8 cellular contexts compared by ENCODE assay signal in genomic region chr5:148384389-148384756, GRCh38. TPM values are rescaled to one million over a fixed set of nuclear protein-coding genes. Genes with fewer than 3 reads are reported as not detected.
DNase-seq lines count a peak whose midpoint lies in the region; ATAC-seq, FAIRE-seq and TF ChIP-seq lines count a peak whose summit lies in the region.

No MANE protein-coding gene starts in this region.

- H3K27me3 Mint-ChIP-seq in H9 (ENCODE audit: low read depth) (no peaks in the 10 kb centered on the region), naive B cell (no peaks in the 10 kb centered on the region)

- no peak overlapping the region for H2AK5ac ChIP-seq in H9 (ENCODE audit: insufficient read length, low read length)
- H2AK5ac ChIP-seq in H1 (ENCODE audit: low read depth, low read length): peak overlapping the region; percentile 78; the same call in 1 of the 2 replicates

- H3K9me3 Mint-ChIP-seq in H9 (no peaks in the 10 kb centered on the region), naive B cell (no peaks in the 10 kb centered on the region)

- peak overlapping the region; percentile 83 for H3K18ac ChIP-seq in H9 (ENCODE audit: insufficient read length, low read depth, low read length)
- H3K18ac ChIP-seq in H1 (ENCODE audit: extremely low read depth, low read length): no peak overlapping the region

- H3K4me1 Mint-ChIP-seq in H9 (peaks cover 25 to 31% of the 10 kb centered on the region in 2 experiments), naive B cell (peaks cover 41 to 46% (median 44%) of the 10 kb centered on the region in 3 donors)

- no peak for TF ChIP-seq EP300 in H1 (IDR thresholded peaks at IDR 0.05; ENCODE audit: borderline replicate concordance in 1 of 2, low read depth in 2 of 2, low read length in 2 of 2)

- no peak for TF ChIP-seq POLR2A in H1 (IDR thresholded peaks at IDR 0.05; ENCODE audit: control extremely low read depth in 1 of 2, low read depth in 2 of 2, low read length in 2 of 2)

- peak overlapping the region; percentile 67 to 99 (median 98) for H3K27ac Mint-ChIP-seq in H9
- H3K27ac Mint-ChIP-seq in naive B cell: peak overlapping the region; percentile 94 to 99 (median 99)

- ATAC-seq in naive B cell (ENCODE audit: low read depth in 2 of 2): peak; percentile 6 to 15

- peak overlapping the region; percentile 88 to 95 for H3K4me3 Mint-ChIP-seq in H9
- peak overlapping the region; percentile 77 to 98 (median 94) for H3K4me3 Mint-ChIP-seq in naive B cell

- CTCF ChIA-PET in H1 (lab: Charles Lee; ENCODE audit: partially characterized antibody): interaction anchor here (0.9 to 3.5 kb wide), 4 partner anchors 9 to 225 kb away, joined by 3 to 14 read pairs (median 6); no protein-coding TSS in a partner anchor

- H3K56ac ChIP-seq in H9 (ENCODE audit: insufficient read length, low read depth, low read length) (no peak overlapping the region), H1 (replicated peaks; ENCODE audit: insufficient read length, low read depth, low read length) (no peak overlapping the region)

- H2BK120ac ChIP-seq in H9 (ENCODE audit: low read depth, low read length, poor library complexity, severe bottlenecking): no peak overlapping the region
- H2BK120ac ChIP-seq in H1 (replicated peaks; ENCODE audit: low read depth, low read length): no peak overlapping the region

- no peaks in the 10 kb centered on the region for H3K4me1 ChIP-seq in H9 (ENCODE audit: insufficient read depth, low read length)
- H3K4me1 ChIP-seq in H1 (replicated peaks in 1 of 4; ENCODE audit: control insufficient read depth in 3 of 4, insufficient read depth in 4 of 4, low read length in 3 of 4): peaks cover 0 to 3% (median 0%) of the 10 kb centered on the region in 4 experiments; a peak in 4 of 7 replicates

- H3K79me2 ChIP-seq in H9 (ENCODE audit: insufficient read depth, low read length): peaks cover 12% of the 10 kb centered on the region; the same call in 1 of the 2 replicates
- peaks cover 0 to 53% of the 10 kb centered on the region in 2 experiments; a peak in 2 of 4 replicates for H3K79me2 ChIP-seq in H1 (ENCODE audit: control insufficient read depth in 1 of 2, insufficient read depth in 2 of 2, low read length in 2 of 2)

- POLR2A ChIA-PET in H1 (lab: Charles Lee; ENCODE audit: partially characterized antibody): interaction anchor here (0.6 to 1.7 kb wide), 4 partner anchors 9 to 438 kb away, joined by 3 to 16 read pairs (median 10); no protein-coding TSS in a partner anchor

- H3T11ph ChIP-seq in H9 (ENCODE audit: low read length): no peak overlapping the region

- no peak overlapping the region for H2BK15ac ChIP-seq in H9 (ENCODE audit: low read depth, low read length)
- H2BK15ac ChIP-seq in H1 (ENCODE audit: low read length): no peak overlapping the region

- H3K27ac ChIP-seq in H9 (ENCODE audit: insufficient read length, low read depth, low read length) (no peak overlapping the region), H1 (ENCODE audit: low read depth, low read length) (peak overlapping the region; percentile 81)

- TF ChIP-seq CTCF in GM12864 (IDR thresholded peaks at IDR 0.05; ENCODE audit: low read depth, low read length, missing control alignments) (no peak), H9 (conservative IDR thresholded peaks at IDR 0.05) (no peak), H1 (IDR thresholded peaks at IDR 0.05; ENCODE audit: control extremely low read depth in 1 of 3, insufficient read depth in 1 of 3, low read depth in 1 of 3, low read length in 3 of 3) (no peak), GM13976 (IDR thresholded peaks at IDR 0.05; ENCODE audit: borderline replicate concordance, control extremely low read depth, extremely low read depth, insufficient read depth, missing control alignments) (no peak)

- H3K9me3 ChIP-seq in H9 (ENCODE audit: control insufficient read depth, low read depth, low read length) (no peaks in the 10 kb centered on the region), H1 (ENCODE audit: insufficient read depth in 2 of 2, low read depth in 1 of 2, low read length in 1 of 2) (no peaks in the 10 kb centered on the region)

- DNase-seq in GM12864 (ENCODE audit: low read depth) (no peak), H9 (no peak), RKO (ENCODE audit: low spot score) (peak; percentile 39), H1 (ENCODE audit: low read depth in 1 of 2, low spot score in 2 of 2) (no peak), naive B cell (no peak), NCI-H1694 treated with DMSO at 0.1 percent for 48 hours (lab: John Stamatoyannopoulos, UW) (no peak), NCI-H526 (lab: John Stamatoyannopoulos, UW) (no peak), GM13976 (ENCODE audit: low spot score) (no peak)

- H3K4me2 ChIP-seq in H9 (ENCODE audit: insufficient read depth, insufficient read length, low read length) (peak overlapping the region; percentile 87), H1 (ENCODE audit: insufficient read depth in 1 of 2, low read depth in 2 of 2, low read length in 2 of 2) (peak overlapping the region; percentile 97 to 99)

- in situ Hi-C loops in GM13976 (cut with MboI; ENCODE audit: low sequenced_read_pairs, unreplicated experiment): no loop called here

- no peak overlapping the region for H2AFZ ChIP-seq in H9 (ENCODE audit: low read length)
- H2AFZ ChIP-seq in H1 (ENCODE audit: low read length): no peak overlapping the region

- H2BK5ac ChIP-seq in H9 (ENCODE audit: insufficient read length, low read length) (no peak overlapping the region), H1 (ENCODE audit: low read depth, low read length) (peak overlapping the region; percentile 57; the same call in 1 of the 2 replicates)

- H3K4me3 ChIP-seq in GM12864 (ENCODE audit: low read depth, low read length): peak overlapping the region; percentile 68
- H3K4me3 ChIP-seq in H1 (ENCODE audit: extremely low read depth in 1 of 4, insufficient read depth in 2 of 4, low read depth in 3 of 4, low read length in 4 of 4): peak overlapping the region; percentile 86 to 93 (median 88)

- peaks cover 0 to 3% (median 0%) of the 10 kb centered on the region in 4 experiments; a peak in 1 of 8 replicates for H3K36me3 ChIP-seq in H1 (ENCODE audit: control insufficient read depth in 2 of 4, insufficient read depth in 4 of 4, low read length in 3 of 4)

- no peak for TF ChIP-seq RAD21 in H1 (IDR thresholded peaks at IDR 0.05 in 1 of 2, conservative IDR thresholded peaks at IDR 0.05 in 1 of 2; ENCODE audit: low read depth in 2 of 2, low read length in 2 of 2)

- H3K27me3 ChIP-seq in H9 (ENCODE audit: insufficient read depth, low read length) (no peaks in the 10 kb centered on the region), H1 (replicated peaks in 1 of 4; ENCODE audit: control insufficient read depth in 3 of 4, extremely low read depth in 1 of 4, insufficient read depth in 3 of 4, low read length in 3 of 4) (no peaks in the 10 kb centered on the region)

- no peak overlapping the region for H2BK12ac ChIP-seq in H9 (ENCODE audit: insufficient read length, low read depth, low read length)
- 0 out of 2 replicates have a peak overlapping the region, but pooled peaks have one; percentile 23 for H2BK12ac ChIP-seq in H1 (ENCODE audit: low read depth, low read length)

- H3K14ac ChIP-seq in H9 (ENCODE audit: insufficient read depth, low read length) (peak overlapping the region; percentile 88; the same call in 1 of the 2 replicates), H1 (ENCODE audit: insufficient read length) (no peak overlapping the region)

- no peak for FAIRE-seq in H1 (lab: Jason Lieb, UNC)

- H4K8ac ChIP-seq in H9 (replicated peaks; ENCODE audit: insufficient read length, low read depth, low read length) (no peak overlapping the region), H1 (ENCODE audit: extremely low read depth, insufficient read depth, low read length) (peak overlapping the region; percentile 16; the same call in 1 of the 2 replicates)

- peaks cover 0 to 13% (median 4%) of the 10 kb centered on the region in 3 experiments; a peak in 4 of 7 replicates for H3K36me3 Mint-ChIP-seq in H9 (ENCODE audit: insufficient read depth in 1 of 3, low read depth in 3 of 3)
- no peaks in the 10 kb centered on the region for H3K36me3 Mint-ChIP-seq in naive B cell

- H4K5ac ChIP-seq in H9 (ENCODE audit: insufficient read length, low read depth, low read length) (no peak overlapping the region), H1 (ENCODE audit: insufficient read length, low read depth, low read length) (peak overlapping the region; percentile 42)

- H4K91ac ChIP-seq in H9 (ENCODE audit: insufficient read length, low read depth, low read length): no peak overlapping the region
- no peak overlapping the region for H4K91ac ChIP-seq in H1 (replicated peaks; ENCODE audit: insufficient read length, low read length)

- H4K20me1 ChIP-seq in H9 (ENCODE audit: control insufficient read depth, insufficient read depth, insufficient read length) (no peaks in the 10 kb centered on the region), H1 (replicated peaks in 1 of 2; ENCODE audit: control insufficient read depth in 1 of 2, insufficient read depth in 2 of 2, low read length in 2 of 2) (peaks cover 0 to 5% of the 10 kb centered on the region in 2 experiments)

- WGBS in H9 (ENCODE audit: extremely low coverage, insufficient read length, low lambda C conversion rate): no CpG with 5 or more reads among the region's 7 CpGs
- 27% methylated on average over 7 of the region's 7 CpGs; no CpG with 5 or more reads in 1 of the 2 experiments for WGBS in H1 (ENCODE audit: extremely low coverage in 1 of 2, insufficient coverage in 1 of 2, insufficient read length in 1 of 2, insufficient replicate concordance in 2 of 2, low coverage in 1 of 2, low lambda C conversion rate in 2 of 2, missing lambda C conversion rate in 1 of 2), 2 experiments

- peaks cover 4% of the 10 kb centered on the region for H3K23me2 ChIP-seq in H9 (ENCODE audit: insufficient read length, low read depth, low read length, poor library complexity, severe bottlenecking)
- peaks cover 6% of the 10 kb centered on the region for H3K23me2 ChIP-seq in H1 (ENCODE audit: low read depth, low read length)

- no peak overlapping the region for H3K4ac ChIP-seq in H9 (ENCODE audit: low read depth, low read length)
- H3K4ac ChIP-seq in H1 (replicated peaks; ENCODE audit: insufficient read length, low read depth, low read length): no peak overlapping the region

- H3K9ac ChIP-seq in H9 (ENCODE audit: extremely low read depth, insufficient read length, low read length) (peak overlapping the region; percentile 77), H1 (replicated peaks in 1 of 4; ENCODE audit: extremely low read depth in 1 of 4, low read depth in 3 of 4, low read length in 3 of 4) (peak overlapping the region; percentile 74 to 91 (median 82))

- H3K79me1 ChIP-seq in H9 (ENCODE audit: insufficient read depth, low read depth, low read length, poor library complexity, severe bottlenecking) (peaks cover under 1% of the 10 kb centered on the region), H1 (ENCODE audit: low read depth, low read length) (peaks cover 10% of the 10 kb centered on the region; the same call in 1 of the 2 replicates)

- H2BK20ac ChIP-seq in H9 (ENCODE audit: low read depth, low read length, poor library complexity, severe bottlenecking): no peak overlapping the region
- H2BK20ac ChIP-seq in H1 (ENCODE audit: low read length): no peak overlapping the region; the same call in 1 of the 2 replicates

- H3K23ac ChIP-seq in H9 (ENCODE audit: insufficient read length, low read depth, low read length) (no peak overlapping the region), H1 (ENCODE audit: insufficient read length) (no peak overlapping the region)

RNA-seq across cellular contexts. Expression of gene FBXO38, which starts 0.6 kb away (rescaled TPM):
- total RNA-seq in H9 (2021): 34.6 and 39.5 TPM in 2 replicates
- 31.5 and 34.3 TPM in 2 replicates for total RNA-seq in H1 (2021; fragmentation: NEBNext Ultra II Directional; extraction: Animal tissue kit (Norgen Biotek cat#: 25700))
- polyA plus RNA-seq in H1 (2011; rRNA removed): 9.0 and 9.1 TPM in 2 replicates
- 12.1 TPM for polyA plus RNA-seq in H1 (2011; cell fraction: cytosol; rRNA removed)
- 21.2 TPM for polyA plus RNA-seq in H1 (2011; cell fraction: nucleus; rRNA removed)
- polyA plus RNA-seq in H1 (2012, experiment 1 of 2): 12.5 to 26.5 TPM (median 16.4 TPM) in 4 replicates
- polyA plus RNA-seq in H1 (2012, experiment 2 of 2): 0.92 TPM
- 17.1 TPM for polyA plus RNA-seq in H1 (2013, experiment 1 of 2)
- polyA plus RNA-seq in H1 (2013, experiment 2 of 2): 16.6 TPM
- 68.1 and 103 TPM in 2 replicates for polyA minus RNA-seq in H1 (2011; rRNA and poly(A)+ RNA removed)
- 32.5 TPM for polyA minus RNA-seq in H1 (2011; cell fraction: cytosol; rRNA and poly(A)+ RNA removed)
- polyA minus RNA-seq in H1 (2011; cell fraction: nucleus; rRNA and poly(A)+ RNA removed): 121 TPM
- 10 to 100 TPM in 5 of 6 donors, 1 to 10 TPM in 1; 6.6 to 22.8 (median 19.2) TPM for polyA plus RNA-seq in naive B cell (ENCODE audit: low read depth in 6 of 6)

RNA-seq across cellular contexts. Expression of gene SPINK9, which starts 49.0 kb away (rescaled TPM):
- total RNA-seq in H9 (2021): not detected in 2 replicates
- total RNA-seq in H1 (2021; fragmentation: NEBNext Ultra II Directional; extraction: Animal tissue kit (Norgen Biotek cat#: 25700)): not detected in 2 replicates
- polyA plus RNA-seq in H1 (2011; rRNA removed): not detected in 2 replicates
- polyA plus RNA-seq in H1 (2011; cell fraction: cytosol; rRNA removed): not detected
- not detected for polyA plus RNA-seq in H1 (2011; cell fraction: nucleus; rRNA removed)
- polyA plus RNA-seq in H1 (2012, experiment 1 of 2): not detected in 4 replicates
- polyA plus RNA-seq in H1 (2012, experiment 2 of 2): not detected
- polyA plus RNA-seq in H1 (2013, experiment 1 of 2): not detected
- not detected for polyA plus RNA-seq in H1 (2013, experiment 2 of 2)
- polyA minus RNA-seq in H1 (2011; rRNA and poly(A)+ RNA removed): not detected in 2 replicates
- polyA minus RNA-seq in H1 (2011; cell fraction: cytosol; rRNA and poly(A)+ RNA removed): not detected
- polyA minus RNA-seq in H1 (2011; cell fraction: nucleus; rRNA and poly(A)+ RNA removed): not detected
- polyA plus RNA-seq in naive B cell (ENCODE audit: low read depth in 6 of 6): not detected
